1 cellular context compared by ENCODE assay signal in the genomic region with DNA sequence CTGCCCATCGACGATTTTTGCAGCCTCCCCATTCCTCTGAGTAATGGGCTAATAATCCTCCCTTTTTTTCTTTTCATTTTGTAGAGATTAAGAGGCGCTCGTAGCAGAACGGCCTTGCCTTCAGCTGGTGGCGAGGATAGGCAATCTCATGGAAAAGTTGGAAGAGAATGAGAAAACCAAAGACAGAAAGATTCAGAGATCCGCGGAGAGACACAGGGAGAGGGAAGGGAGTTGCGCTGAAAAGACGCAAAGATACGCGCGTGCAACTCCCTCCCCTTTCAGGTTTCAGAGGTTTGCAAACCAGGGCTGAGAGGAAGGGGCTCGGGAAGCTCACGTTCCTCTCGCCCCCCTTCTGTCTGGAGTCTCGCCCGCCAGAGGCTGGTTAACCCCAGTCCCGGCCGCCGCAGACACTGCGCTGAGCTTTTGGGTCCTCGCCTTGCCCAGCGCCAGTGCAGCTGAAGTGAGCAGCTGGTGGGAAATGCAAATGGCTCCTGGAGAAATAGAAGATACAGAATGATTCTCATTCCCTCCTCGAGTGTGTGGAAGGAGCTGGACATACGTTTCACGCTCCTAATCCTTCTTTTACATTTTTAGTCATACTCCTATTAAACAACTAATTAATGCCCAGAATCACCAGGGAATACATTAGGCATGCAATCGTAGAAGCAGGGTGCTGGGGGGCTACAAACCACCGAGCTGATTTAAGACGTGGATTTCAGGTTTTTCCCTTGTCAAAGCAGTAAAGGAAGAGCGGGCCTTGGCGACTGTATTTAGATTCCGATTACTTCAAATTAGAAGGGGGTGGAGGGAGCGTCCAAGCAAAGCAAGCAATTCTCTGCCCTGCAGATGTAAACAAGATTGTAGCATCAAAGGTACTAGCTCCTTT.
TF ChIP-seq lines count a peak whose summit lies in the region.

No MANE protein-coding gene starts in this region.

TF ChIP-seq in HepG2, 621 proteins besides CTCF, POLR2A, EP300 and RAD21 (continued from another document):
- TF ChIP-seq ZBTB8A (CRISPR knock-in tag; IDR thresholded peaks at IDR 0.05; ENCODE audit: borderline replicate concordance, low read depth) (no peak), RBAK (CRISPR knock-in tag; IDR thresholded peaks at IDR 0.05) (no peak), ZNF850 (CRISPR knock-in tag; conservative IDR thresholded peaks at IDR 0.05) (no peak), SIN3B (IDR thresholded peaks at IDR 0.05; ENCODE audit: low read length) (no peak), NFKB2 (CRISPR knock-in tag; IDR thresholded peaks at IDR 0.05; ENCODE audit: borderline replicate concordance) (no peak), CREM (IDR thresholded peaks at IDR 0.05) (no peak), CREM (CRISPR knock-in tag; IDR thresholded peaks at IDR 0.05) (no peak), ONECUT2 (CRISPR knock-in tag; IDR thresholded peaks at IDR 0.05) (no peak), ZFY (CRISPR knock-in tag; IDR thresholded peaks at IDR 0.05) (no peak), ZSCAN29 (CRISPR knock-in tag; conservative IDR thresholded peaks at IDR 0.05) (no peak)
- TF ChIP-seq, protein P1, sequence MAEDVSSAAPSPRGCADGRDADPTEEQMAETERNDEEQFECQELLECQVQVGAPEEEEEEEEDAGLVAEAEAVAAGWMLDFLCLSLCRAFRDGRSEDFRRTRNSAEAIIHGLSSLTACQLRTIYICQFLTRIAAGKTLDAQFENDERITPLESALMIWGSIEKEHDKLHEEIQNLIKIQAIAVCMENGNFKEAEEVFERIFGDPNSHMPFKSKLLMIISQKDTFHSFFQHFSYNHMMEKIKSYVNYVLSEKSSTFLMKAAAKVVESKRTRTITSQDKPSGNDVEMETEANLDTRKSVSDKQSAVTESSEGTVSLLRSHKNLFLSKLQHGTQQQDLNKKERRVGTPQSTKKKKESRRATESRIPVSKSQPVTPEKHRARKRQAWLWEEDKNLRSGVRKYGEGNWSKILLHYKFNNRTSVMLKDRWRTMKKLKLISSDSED (CRISPR knock-in tag; IDR thresholded peaks at IDR 0.05), result no peak
- TF ChIP-seq, protein P2, sequence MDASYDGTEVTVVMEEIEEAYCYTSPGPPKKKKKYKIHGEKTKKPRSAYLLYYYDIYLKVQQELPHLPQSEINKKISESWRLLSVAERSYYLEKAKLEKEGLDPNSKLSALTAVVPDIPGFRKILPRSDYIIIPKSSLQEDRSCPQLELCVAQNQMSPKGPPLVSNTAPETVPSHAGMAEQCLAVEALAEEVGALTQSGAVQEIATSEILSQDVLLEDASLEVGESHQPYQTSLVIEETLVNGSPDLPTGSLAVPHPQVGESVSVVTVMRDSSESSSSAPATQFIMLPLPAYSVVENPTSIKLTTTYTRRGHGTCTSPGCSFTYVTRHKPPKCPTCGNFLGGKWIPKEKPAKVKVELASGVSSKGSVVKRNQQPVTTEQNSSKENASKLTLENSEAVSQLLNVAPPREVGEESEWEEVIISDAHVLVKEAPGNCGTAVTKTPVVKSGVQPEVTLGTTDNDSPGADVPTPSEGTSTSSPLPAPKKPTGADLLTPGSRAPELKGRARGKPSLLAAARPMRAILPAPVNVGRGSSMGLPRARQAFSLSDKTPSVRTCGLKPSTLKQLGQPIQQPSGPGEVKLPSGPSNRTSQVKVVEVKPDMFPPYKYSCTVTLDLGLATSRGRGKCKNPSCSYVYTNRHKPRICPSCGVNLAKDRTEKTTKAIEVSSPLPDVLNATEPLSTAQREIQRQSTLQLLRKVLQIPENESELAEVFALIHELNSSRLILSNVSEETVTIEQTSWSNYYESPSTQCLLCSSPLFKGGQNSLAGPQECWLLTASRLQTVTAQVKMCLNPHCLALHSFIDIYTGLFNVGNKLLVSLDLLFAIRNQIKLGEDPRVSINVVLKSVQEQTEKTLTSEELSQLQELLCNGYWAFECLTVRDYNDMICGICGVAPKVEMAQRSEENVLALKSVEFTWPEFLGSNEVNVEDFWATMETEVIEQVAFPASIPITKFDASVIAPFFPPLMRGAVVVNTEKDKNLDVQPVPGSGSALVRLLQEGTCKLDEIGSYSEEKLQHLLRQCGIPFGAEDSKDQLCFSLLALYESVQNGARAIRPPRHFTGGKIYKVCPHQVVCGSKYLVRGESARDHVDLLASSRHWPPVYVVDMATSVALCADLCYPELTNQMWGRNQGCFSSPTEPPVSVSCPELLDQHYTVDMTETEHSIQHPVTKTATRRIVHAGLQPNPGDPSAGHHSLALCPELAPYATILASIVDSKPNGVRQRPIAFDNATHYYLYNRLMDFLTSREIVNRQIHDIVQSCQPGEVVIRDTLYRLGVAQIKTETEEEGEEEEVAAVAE (CRISPR knock-in tag; IDR thresholded peaks at IDR 0.05; ENCODE audit: borderline replicate concordance), result no peak
- TF ChIP-seq, protein P3, sequence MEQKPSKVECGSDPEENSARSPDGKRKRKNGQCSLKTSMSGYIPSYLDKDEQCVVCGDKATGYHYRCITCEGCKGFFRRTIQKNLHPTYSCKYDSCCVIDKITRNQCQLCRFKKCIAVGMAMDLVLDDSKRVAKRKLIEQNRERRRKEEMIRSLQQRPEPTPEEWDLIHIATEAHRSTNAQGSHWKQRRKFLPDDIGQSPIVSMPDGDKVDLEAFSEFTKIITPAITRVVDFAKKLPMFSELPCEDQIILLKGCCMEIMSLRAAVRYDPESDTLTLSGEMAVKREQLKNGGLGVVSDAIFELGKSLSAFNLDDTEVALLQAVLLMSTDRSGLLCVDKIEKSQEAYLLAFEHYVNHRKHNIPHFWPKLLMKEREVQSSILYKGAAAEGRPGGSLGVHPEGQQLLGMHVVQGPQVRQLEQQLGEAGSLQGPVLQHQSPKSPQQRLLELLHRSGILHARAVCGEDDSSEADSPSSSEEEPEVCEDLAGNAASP (CRISPR knock-in tag; IDR thresholded peaks at IDR 0.05; ENCODE audit: borderline replicate concordance), result no peak
- TF ChIP-seq, protein P4, sequence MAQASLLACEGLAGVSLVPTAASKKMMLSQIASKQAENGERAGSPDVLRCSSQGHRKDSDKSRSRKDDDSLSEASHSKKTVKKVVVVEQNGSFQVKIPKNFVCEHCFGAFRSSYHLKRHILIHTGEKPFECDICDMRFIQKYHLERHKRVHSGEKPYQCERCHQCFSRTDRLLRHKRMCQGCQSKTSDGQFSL (CRISPR knock-in tag; IDR thresholded peaks at IDR 0.05), result no peak
- TF ChIP-seq, protein P5, sequence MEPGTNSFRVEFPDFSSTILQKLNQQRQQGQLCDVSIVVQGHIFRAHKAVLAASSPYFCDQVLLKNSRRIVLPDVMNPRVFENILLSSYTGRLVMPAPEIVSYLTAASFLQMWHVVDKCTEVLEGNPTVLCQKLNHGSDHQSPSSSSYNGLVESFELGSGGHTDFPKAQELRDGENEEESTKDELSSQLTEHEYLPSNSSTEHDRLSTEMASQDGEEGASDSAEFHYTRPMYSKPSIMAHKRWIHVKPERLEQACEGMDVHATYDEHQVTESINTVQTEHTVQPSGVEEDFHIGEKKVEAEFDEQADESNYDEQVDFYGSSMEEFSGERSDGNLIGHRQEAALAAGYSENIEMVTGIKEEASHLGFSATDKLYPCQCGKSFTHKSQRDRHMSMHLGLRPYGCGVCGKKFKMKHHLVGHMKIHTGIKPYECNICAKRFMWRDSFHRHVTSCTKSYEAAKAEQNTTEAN (CRISPR knock-in tag; conservative IDR thresholded peaks at IDR 0.05), result no peak
